In the genomic region with DNA sequence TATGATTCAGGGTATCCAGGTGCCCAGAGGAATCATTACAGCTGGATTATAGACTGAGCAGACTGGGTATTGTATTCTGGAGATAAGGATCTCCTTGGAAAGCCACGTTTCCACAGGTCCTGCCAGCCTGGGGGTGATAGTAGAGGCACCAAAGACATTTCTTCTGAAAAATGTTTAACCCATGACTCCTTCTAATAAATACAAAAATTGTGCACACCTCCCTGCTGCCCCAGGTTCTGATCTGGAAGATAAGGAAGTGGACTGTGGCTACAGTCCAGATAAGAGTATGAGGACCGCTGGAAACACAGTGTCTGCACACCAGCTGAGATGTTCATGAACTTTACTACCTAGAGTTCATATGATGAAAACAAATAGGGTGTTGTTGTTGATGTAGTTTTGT, we compare ENCODE assay signal across 4 cellular contexts.
TF ChIP-seq lines count a peak whose summit lies in the region.

No MANE protein-coding gene starts in this region.

TF ChIP-seq in liver, 16 proteins besides CTCF, POLR2A, EP300 and RAD21:
- TF ChIP-seq MAX (IDR thresholded peaks at IDR 0.05) (no peak), TAF1 (conservative IDR thresholded peaks at IDR 0.05) (no peak), EGR1 (IDR thresholded peaks at IDR 0.05; ENCODE audit: low read depth in 2 of 2) (no peak), HNF4G (IDR thresholded peaks at IDR 0.05) (no peak), GABPA (IDR thresholded peaks at IDR 0.05 in 1 of 2, conservative IDR thresholded peaks at IDR 0.05 in 1 of 2) (no peak), JUND (IDR thresholded peaks at IDR 0.05) (no peak), HNF4A (conservative IDR thresholded peaks at IDR 0.05) (peak; percentile 9 to 19)
- TF ChIP-seq, protein P1, sequence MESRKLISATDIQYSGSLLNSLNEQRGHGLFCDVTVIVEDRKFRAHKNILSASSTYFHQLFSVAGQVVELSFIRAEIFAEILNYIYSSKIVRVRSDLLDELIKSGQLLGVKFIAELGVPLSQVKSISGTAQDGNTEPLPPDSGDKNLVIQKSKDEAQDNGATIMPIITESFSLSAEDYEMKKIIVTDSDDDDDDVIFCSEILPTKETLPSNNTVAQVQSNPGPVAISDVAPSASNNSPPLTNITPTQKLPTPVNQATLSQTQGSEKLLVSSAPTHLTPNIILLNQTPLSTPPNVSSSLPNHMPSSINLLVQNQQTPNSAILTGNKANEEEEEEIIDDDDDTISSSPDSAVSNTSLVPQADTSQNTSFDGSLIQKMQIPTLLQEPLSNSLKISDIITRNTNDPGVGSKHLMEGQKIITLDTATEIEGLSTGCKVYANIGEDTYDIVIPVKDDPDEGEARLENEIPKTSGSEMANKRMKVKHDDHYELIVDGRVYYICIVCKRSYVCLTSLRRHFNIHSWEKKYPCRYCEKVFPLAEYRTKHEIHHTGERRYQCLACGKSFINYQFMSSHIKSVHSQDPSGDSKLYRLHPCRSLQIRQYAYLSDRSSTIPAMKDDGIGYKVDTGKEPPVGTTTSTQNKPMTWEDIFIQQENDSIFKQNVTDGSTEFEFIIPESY (IDR thresholded peaks at IDR 0.05), result no peak

TF ChIP-seq in HepG2, 621 proteins besides CTCF, POLR2A, EP300 and RAD21:
- TF ChIP-seq FOSL1 (CRISPR knock-in tag; IDR thresholded peaks at IDR 0.05; ENCODE audit: borderline replicate concordance) (no peak), LCORL (IDR thresholded peaks at IDR 0.05) (no peak), LCORL (CRISPR knock-in tag; IDR thresholded peaks at IDR 0.05) (no peak), NR3C1 (CRISPR knock-in tag; IDR thresholded peaks at IDR 0.05) (no peak), PHB2 (IDR thresholded peaks at IDR 0.05; ENCODE audit: partially characterized antibody) (no peak), BRCA1 (CRISPR knock-in tag; IDR thresholded peaks at IDR 0.05) (no peak), ZNF773 (CRISPR knock-in tag; IDR thresholded peaks at IDR 0.05; ENCODE audit: borderline replicate concordance) (no peak), ADNP (CRISPR knock-in tag; IDR thresholded peaks at IDR 0.05) (no peak)

TF ChIP-seq in K562, 482 proteins besides CTCF, POLR2A, EP300 and RAD21:
- TF ChIP-seq GATA2 (CRISPR knock-in tag; IDR thresholded peaks at IDR 0.05) (peak; percentile 36; the same call in 1 of the 2 replicates), NONO (IDR thresholded peaks at IDR 0.05; ENCODE audit: low read depth in 2 of 2, low read length in 1 of 2) (no peak), SPI1 (IDR thresholded peaks at IDR 0.05; ENCODE audit: borderline replicate concordance, low read depth, low read length) (0 out of 2 replicates have a peak, but pooled peaks have one; percentile 13), DPF2 (IDR thresholded peaks at IDR 0.05) (0 out of 2 replicates have a peak, but pooled peaks have one; percentile 12), SOX6 (IDR thresholded peaks at IDR 0.05) (peak; percentile 9; the same call in 1 of the 2 replicates)

TF ChIP-seq in WTC11, 78 proteins besides CTCF, POLR2A, EP300 and RAD21:
- TF ChIP-seq ZBTB21 (CRISPR knock-in tag; IDR thresholded peaks at IDR 0.05; ENCODE audit: borderline replicate concordance) (no peak), FOXP1 (CRISPR knock-in tag; IDR thresholded peaks at IDR 0.05; ENCODE audit: borderline replicate concordance) (no peak)
- TF ChIP-seq, protein P2, sequence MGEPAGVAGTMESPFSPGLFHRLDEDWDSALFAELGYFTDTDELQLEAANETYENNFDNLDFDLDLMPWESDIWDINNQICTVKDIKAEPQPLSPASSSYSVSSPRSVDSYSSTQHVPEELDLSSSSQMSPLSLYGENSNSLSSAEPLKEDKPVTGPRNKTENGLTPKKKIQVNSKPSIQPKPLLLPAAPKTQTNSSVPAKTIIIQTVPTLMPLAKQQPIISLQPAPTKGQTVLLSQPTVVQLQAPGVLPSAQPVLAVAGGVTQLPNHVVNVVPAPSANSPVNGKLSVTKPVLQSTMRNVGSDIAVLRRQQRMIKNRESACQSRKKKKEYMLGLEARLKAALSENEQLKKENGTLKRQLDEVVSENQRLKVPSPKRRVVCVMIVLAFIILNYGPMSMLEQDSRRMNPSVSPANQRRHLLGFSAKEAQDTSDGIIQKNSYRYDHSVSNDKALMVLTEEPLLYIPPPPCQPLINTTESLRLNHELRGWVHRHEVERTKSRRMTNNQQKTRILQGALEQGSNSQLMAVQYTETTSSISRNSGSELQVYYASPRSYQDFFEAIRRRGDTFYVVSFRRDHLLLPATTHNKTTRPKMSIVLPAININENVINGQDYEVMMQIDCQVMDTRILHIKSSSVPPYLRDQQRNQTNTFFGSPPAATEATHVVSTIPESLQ (CRISPR knock-in tag; IDR thresholded peaks at IDR 0.05), result no peak
